ENCODE assay signal across 17 cellular contexts in genomic region chr22:27952091-27952490, GRCh38. TPM values are rescaled to one million over a fixed set of nuclear protein-coding genes. Genes with fewer than 3 reads are reported as not detected.
DNase-seq lines count a peak whose midpoint lies in the region; ATAC-seq, FAIRE-seq and TF ChIP-seq lines count a peak whose summit lies in the region.
"Had no signal": no experiment of that assay in that cellular context is flagged by ENCODE, and none has a peak within 500 bp of the region (broad histone marks: within the 10 kb centered on the region; RNA-seq: fewer than 3 reads in every experiment).

No MANE protein-coding gene starts in this region.

- POLR2A ChIA-PET in HepG2 (lab: Yijun Ruan, JAX) = no interaction called here

- no TSS peak for BruUV-seq in HepG2 (replicated peaks; lab: Mats Ljungman, UMichigan)

- TF ChIP-seq CTCF in liver (IDR thresholded peaks at IDR 0.05; ENCODE audit: low read depth, low read length, missing input control) = no peak
- no peak for TF ChIP-seq CTCF in HepG2 (CRISPR knock-in tag; IDR thresholded peaks at IDR 0.05)
- no peak for TF ChIP-seq CTCF in bronchial epithelial cell (IDR thresholded peaks at IDR 0.05; ENCODE audit: insufficient read depth, low read length, severe bottlenecking)
- no peak for TF ChIP-seq CTCF in esophagus squamous epithelium (IDR thresholded peaks at IDR 0.05)

- no peaks in the 10 kb centered on the region for H3K79me1 ChIP-seq in mesendoderm (ENCODE audit: low read length)

- no peak overlapping the region for H4K8ac ChIP-seq in mesendoderm (ENCODE audit: low read depth, low read length)

- H3K4me3 ChIP-seq in liver (ENCODE audit: low read depth in 1 of 3, low read length in 3 of 3) (no peak overlapping the region), HepG2 (replicated peaks in 1 of 3; ENCODE audit: insufficient read depth in 1 of 3, low read depth in 2 of 3, low read length in 3 of 3) (no peak overlapping the region), bronchial epithelial cell (ENCODE audit: low read depth, low read length) (no peak overlapping the region), esophagus squamous epithelium (no peak overlapping the region), mesendoderm (ENCODE audit: low read length) (no peak overlapping the region)
- H3K4me3 ChIP-seq: upper lobe of left lung had no signal

- TF ChIP-seq RAD21 in liver (IDR thresholded peaks at IDR 0.05) (no peak), HepG2 (CRISPR knock-in tag; IDR thresholded peaks at IDR 0.05) (no peak)

- no peak overlapping the region for H3K23ac ChIP-seq in mesendoderm (ENCODE audit: low read length)

- no peak overlapping the region for H2AFZ ChIP-seq in HepG2 (ENCODE audit: low read length)

- H2BK15ac ChIP-seq in mesendoderm (replicated peaks; ENCODE audit: low read depth) = no peak overlapping the region

- DNase-seq in HepG2 (ENCODE audit: low spot score) = no peak
- DNase-seq in bronchial epithelial cell (ENCODE audit: low read depth) = peak; percentile 46
- peak; percentile 3 for DNase-seq in kidney tubule cell (ENCODE audit: low spot score)
- no peak for DNase-seq in esophagus squamous epithelium (lab: John Stamatoyannopoulos, UW)
- no peak for DNase-seq in stimulated activated naive CD8-positive, alpha-beta T cell treated with anti-CD3 and anti-CD28 coated beads, Interleukin-15, amount 100 ng/mL, for 72 hours
- no peak for DNase-seq in mesendoderm
- DNase-seq: activated B cell treated with CpG ODN at 0.5 μM for 24 hours; activated T-cell treated with anti-CD3 and anti-CD28 coated beads, Interleukin-2, amount 50 U/mL, for 1 hour; aorta; DND-41; H9; naive B cell; NCI-H146; SHP77 treated with DMSO at 0.1 percent for 48 hours; upper lobe of left lung had no signal

- H3K4me1 ChIP-seq in liver (ENCODE audit: control insufficient read depth in 4 of 4, insufficient read depth in 4 of 4, low read length in 3 of 4) (peaks cover 5 to 26% (median 17%) of the 10 kb centered on the region in 4 donors), HepG2 (ENCODE audit: insufficient read depth, low read length) (peaks cover 12% of the 10 kb centered on the region), esophagus squamous epithelium (peaks cover 0 to 13% (median 0%) of the 10 kb centered on the region in 3 donors), mesendoderm (ENCODE audit: control insufficient read depth, low read depth, low read length) (no peaks in the 10 kb centered on the region)

- no peak overlapping the region for H2BK5ac ChIP-seq in mesendoderm (ENCODE audit: low read length)

- 92% methylated on average over 3 of the region's 3 CpGs for WGBS in liver
- 93% methylated on average over 3 of the region's 3 CpGs for WGBS in HepG2 (ENCODE audit: low lambda C conversion rate)
- 80 to 91% methylated on average over 3 of the region's 3 CpGs for WGBS in esophagus squamous epithelium, 2 donors
- WGBS in mesendoderm (ENCODE audit: extremely low coverage, insufficient coverage, low lambda C conversion rate) = no CpG with 5 or more reads among the region's 3 CpGs

- H3K27me3 Mint-ChIP-seq in stimulated activated naive CD8-positive, alpha-beta T cell treated with anti-CD3 and anti-CD28 coated beads, Interleukin-15, amount 100 ng/mL, for 72 hours = no peaks in the 10 kb centered on the region
- H3K27me3 Mint-ChIP-seq: activated B cell treated with CpG ODN at 0.5 μM for 24 hours, naive B cell had no signal

- CTCF ChIA-PET in HepG2 (lab: Yijun Ruan, JAX; ENCODE audit: low intra/inter-chr PET ratio, low total read pairs) = no interaction called here

- H3K36me3 ChIP-seq in liver (ENCODE audit: control insufficient read depth in 4 of 4, insufficient read depth in 3 of 4, low read depth in 1 of 4, low read length in 3 of 4) (no peaks in the 10 kb centered on the region), HepG2 (replicated peaks in 1 of 2; ENCODE audit: control insufficient read depth in 1 of 2, insufficient read depth in 2 of 2, low read length in 2 of 2) (no peaks in the 10 kb centered on the region), bronchial epithelial cell (ENCODE audit: control insufficient read depth, insufficient read depth, low read length) (no peaks in the 10 kb centered on the region), esophagus squamous epithelium (peaks cover 0 to 4% (median 0%) of the 10 kb centered on the region in 3 donors), mesendoderm (ENCODE audit: control insufficient read depth, insufficient read depth, low read length) (no peaks in the 10 kb centered on the region)
- H3K36me3 ChIP-seq: upper lobe of left lung had no signal

- TF ChIP-seq POLR2A in HepG2 (IDR thresholded peaks at IDR 0.05; ENCODE audit: insufficient read depth in 1 of 2, low read depth in 2 of 2, low read length in 2 of 2) (no peak), esophagus squamous epithelium (IDR thresholded peaks at IDR 0.05) (no peak)

- H3K4me3 Mint-ChIP-seq in stimulated activated naive CD8-positive, alpha-beta T cell treated with anti-CD3 and anti-CD28 coated beads, Interleukin-15, amount 100 ng/mL, for 72 hours = no peak overlapping the region
- H3K4me3 Mint-ChIP-seq: activated B cell treated with CpG ODN at 0.5 μM for 24 hours, H9, naive B cell had no signal

- H3K18ac ChIP-seq in mesendoderm (ENCODE audit: low read length) = no peak overlapping the region

- H3K56ac ChIP-seq in mesendoderm (ENCODE audit: low read length) = no peak overlapping the region

- no peaks in the 10 kb centered on the region for H3K9me3 ChIP-seq in liver (ENCODE audit: control insufficient read depth in 4 of 4, low read length in 3 of 4)
- no peaks in the 10 kb centered on the region for H3K9me3 ChIP-seq in HepG2 (ENCODE audit: low read length)
- H3K9me3 ChIP-seq in esophagus squamous epithelium = no peaks in the 10 kb centered on the region
- H3K9me3 ChIP-seq: upper lobe of left lung had no signal

- H3K9ac ChIP-seq in liver (ENCODE audit: low read depth in 1 of 2, low read length in 2 of 2) = no peak overlapping the region
- H3K9ac ChIP-seq in HepG2 (ENCODE audit: insufficient read depth, low read depth, low read length) = no peak overlapping the region
- no peak overlapping the region for H3K9ac ChIP-seq in mesendoderm (ENCODE audit: low read length)

- no peak overlapping the region for H3K4me2 ChIP-seq in HepG2 (ENCODE audit: low read depth, low read length)
- H3K4me2 ChIP-seq in mesendoderm (ENCODE audit: low read length) = no peak overlapping the region

- H4K5ac ChIP-seq in mesendoderm (ENCODE audit: low read length) = no peak overlapping the region

- peak overlapping the region; percentile 40 to 66 for H3K27ac ChIP-seq in liver (ENCODE audit: low read depth in 1 of 2, low read length in 2 of 2)
- no peak overlapping the region for H3K27ac ChIP-seq in HepG2 (ENCODE audit: extremely low read length, insufficient read depth, low read length)
- no peak overlapping the region for H3K27ac ChIP-seq in esophagus squamous epithelium
- H3K27ac ChIP-seq in mesendoderm (ENCODE audit: low read depth, low read length) = no peak overlapping the region
- H3K27ac ChIP-seq: upper lobe of left lung had no signal

- H3K27me3 ChIP-seq in liver (ENCODE audit: control insufficient read depth in 4 of 4, insufficient read depth in 4 of 4, low read length in 3 of 4) (no peaks in the 10 kb centered on the region), HepG2 (ENCODE audit: control insufficient read depth in 1 of 2, insufficient read depth in 2 of 2, low read length in 2 of 2) (no peaks in the 10 kb centered on the region), bronchial epithelial cell (ENCODE audit: control insufficient read depth, insufficient read depth, low read length) (no peaks in the 10 kb centered on the region), esophagus squamous epithelium (no peaks in the 10 kb centered on the region), mesendoderm (ENCODE audit: insufficient read depth, low read length, poor library complexity) (no peaks in the 10 kb centered on the region)
- H3K27me3 ChIP-seq: upper lobe of left lung had no signal

- no peak overlapping the region for H2AK5ac ChIP-seq in mesendoderm (ENCODE audit: low read length)

- no peak overlapping the region for H2BK120ac ChIP-seq in mesendoderm (ENCODE audit: low read depth, low read length)

- H3K9me3 Mint-ChIP-seq in stimulated activated naive CD8-positive, alpha-beta T cell treated with anti-CD3 and anti-CD28 coated beads, Interleukin-15, amount 100 ng/mL, for 72 hours = no peaks in the 10 kb centered on the region
- H3K9me3 Mint-ChIP-seq: activated B cell treated with CpG ODN at 0.5 μM for 24 hours had no signal

- no peaks in the 10 kb centered on the region for H4K20me1 ChIP-seq in HepG2 (ENCODE audit: insufficient read depth, low read length)

- FAIRE-seq in HepG2 (lab: Jason Lieb, UNC) (no peak), bronchial epithelial cell (lab: Jason Lieb, UNC) (no peak)

- H3K79me2 ChIP-seq in HepG2 (ENCODE audit: insufficient read depth, low read length) (no peaks in the 10 kb centered on the region), mesendoderm (ENCODE audit: control insufficient read depth, insufficient read depth, low read length) (no peaks in the 10 kb centered on the region)

- intact Hi-C loops in HepG2 (cut with micrococcal nuclease; ENCODE audit: unreplicated experiment) = no loop called here
- intact Hi-C loops in esophagus squamous epithelium (cut with DNase I) = no loop called here

- ATAC-seq in HepG2 (no peak), GM21717 (IDR thresholded peaks at IDR 0.05; ENCODE audit: unreplicated experiment) (no peak)
- no peak for ATAC-seq in stimulated activated naive CD8-positive, alpha-beta T cell treated with anti-CD3 and anti-CD28 coated beads, Interleukin-15, amount 100 ng/mL, for 72 hours

- TF ChIP-seq EP300 in HepG2 (IDR thresholded peaks at IDR 0.05; ENCODE audit: low read depth in 2 of 2, low read length in 2 of 2) (no peak), HepG2 (CRISPR knock-in tag; IDR thresholded peaks at IDR 0.05; ENCODE audit: borderline replicate concordance) (no peak)

- H3K4ac ChIP-seq in mesendoderm (ENCODE audit: low read depth, low read length) = no peak overlapping the region

- in situ Hi-C loops in HepG2 (cut with HindIII; ENCODE audit: extremely low pct_ligation_motif_present, low pct_unique_long_range_greater_than_20kb) = no loop called here

- no peak overlapping the region for H3K27ac Mint-ChIP-seq in stimulated activated naive CD8-positive, alpha-beta T cell treated with anti-CD3 and anti-CD28 coated beads, Interleukin-15, amount 100 ng/mL, for 72 hours
- H3K27ac Mint-ChIP-seq: activated B cell treated with CpG ODN at 0.5 μM for 24 hours, H9, naive B cell had no signal

- H3K4me1 Mint-ChIP-seq in stimulated activated naive CD8-positive, alpha-beta T cell treated with anti-CD3 and anti-CD28 coated beads, Interleukin-15, amount 100 ng/mL, for 72 hours = no peaks in the 10 kb centered on the region
- H3K4me1 Mint-ChIP-seq: activated B cell treated with CpG ODN at 0.5 μM for 24 hours, H9, naive B cell had no signal

RNA-seq across cellular contexts. Expression of gene PITPNB, which starts 33.0 kb away (rescaled TPM):
- 10 to 100 TPM; 18.4 to 42.8 TPM for total RNA-seq in liver
- 10 to 100 TPM; 26.0 to 57.4 TPM for polyA plus RNA-seq in liver
- total RNA-seq in HepG2 (2016; rRNA removed; fragmentation: Illumina TruSeq; extraction: Trizol) = 17.0 and 40.7 TPM in 2 replicates
- 23.7 and 24.5 TPM in 2 replicates for total RNA-seq in HepG2 (2016; cell fraction: cytosol; rRNA removed; fragmentation: Illumina TruSeq; extraction: Trizol; ENCODE audit: low read depth)
- total RNA-seq in HepG2 (2016; cell fraction: insoluble cytoplasmic fraction; rRNA removed; fragmentation: Illumina TruSeq; extraction: Trizol) = 17.3 and 36.3 TPM in 2 replicates
- 17.7 and 19.6 TPM in 2 replicates for total RNA-seq in HepG2 (2016; cell fraction: membrane; rRNA removed; fragmentation: Illumina TruSeq; extraction: Trizol)
- 30.0 and 32.6 TPM in 2 replicates for total RNA-seq in HepG2 (2016; cell fraction: nucleus; rRNA removed; fragmentation: Illumina TruSeq; extraction: Trizol)
- polyA plus RNA-seq in HepG2 (2011; rRNA removed) = 28.1 and 30.1 TPM in 2 replicates
- polyA plus RNA-seq in HepG2 (2011; cell fraction: cytosol; rRNA removed) = 12.4 and 18.9 TPM in 2 replicates
- 12.4 and 19.6 TPM in 2 replicates for polyA plus RNA-seq in HepG2 (2011; cell fraction: nucleus; rRNA removed)
- polyA plus RNA-seq in HepG2 (2012) = 34.7 and 41.5 TPM in 2 replicates
- polyA plus RNA-seq in HepG2 (2016; cell fraction: cytosol; fragmentation: Illumina TruSeq; extraction: Trizol; ENCODE audit: low read depth) = 4.7 and 4.8 TPM in 2 replicates
- polyA plus RNA-seq in HepG2 (2016; cell fraction: insoluble cytoplasmic fraction; fragmentation: Illumina TruSeq; extraction: Trizol; ENCODE audit: low read depth) = 82.4 and 83.3 TPM in 2 replicates
- 12.6 and 14.2 TPM in 2 replicates for polyA plus RNA-seq in HepG2 (2016; cell fraction: membrane; fragmentation: Illumina TruSeq; extraction: Trizol; ENCODE audit: low read depth)
- 48.7 and 48.8 TPM in 2 replicates for polyA plus RNA-seq in HepG2 (2016; cell fraction: nucleus; fragmentation: Illumina TruSeq; extraction: Trizol; ENCODE audit: insufficient read depth, low read depth)
- polyA minus RNA-seq in HepG2 (2011; rRNA and poly(A)+ RNA removed; ENCODE audit: low replicate concordance) = 19.2 and 28.5 TPM in 2 replicates
- 16.3 and 22.9 TPM in 2 replicates for polyA minus RNA-seq in HepG2 (2011; cell fraction: cytosol; rRNA and poly(A)+ RNA removed)
- 58.1 and 64.4 TPM in 2 replicates for polyA minus RNA-seq in HepG2 (2011; cell fraction: nucleus; rRNA and poly(A)+ RNA removed)
- total RNA-seq in bronchial epithelial cell = 16.8 and 21.3 TPM in 2 replicates
- 10 to 100 TPM; 26.4 to 68.9 (median 46.4) TPM for total RNA-seq in esophagus squamous epithelium
- 73.5 TPM for polyA plus RNA-seq in mesendoderm (2013, experiment 1 of 2)
- 74.5 TPM for polyA plus RNA-seq in mesendoderm (2013, experiment 2 of 2)

Comparison
In these comparisons a context has a peak if more than half of its experiments do, and no peak if none do; other contexts are left out.
1. H3K27ac ChIP-seq: peak in liver (2 of 2); none in HepG2 (single experiment), esophagus squamous epithelium (0 of 4) and mesendoderm (single experiment).
2. DNase-seq: peak in bronchial epithelial cell (single experiment) and kidney tubule cell (single experiment); none in HepG2 (single experiment), esophagus squamous epithelium (single experiment), stimulated activated naive CD8-positive, alpha-beta T cell treated with anti-CD3 and anti-CD28 coated beads, Interleukin-15, amount 100 ng/mL, for 72 hours (0 of 2) and mesendoderm (single experiment).